ENCODE assay signal across 1 cellular context in genomic region chr7:98878365-98879197, GRCh38.
A peak's percentile ranks its signal among the peaks of the same experiment; 100 is the strongest.
TF ChIP-seq lines count a peak whose summit lies in the region.

TSS of gene TRRAP (plus strand) at chr7:98878532. CDS start at chr7:98881151, 2,619 bp downstream.

TF ChIP-seq in H1, 55 proteins besides CTCF, POLR2A, EP300 and RAD21 (continued from another document):
- TF ChIP-seq BRCA1 (IDR thresholded peaks at IDR 0.05; ENCODE audit: low read depth, low read length) (no peak), PHF8 (conservative IDR thresholded peaks at IDR 0.05; ENCODE audit: low read depth, low read length) (peak; percentile 92), FOSL1 (IDR thresholded peaks at IDR 0.05; ENCODE audit: insufficient read depth, low read depth, low read length) (no peak), KDM1A (IDR thresholded peaks at IDR 0.05; ENCODE audit: borderline replicate concordance, low read length) (no peak), BCL11A (IDR thresholded peaks at IDR 0.05; ENCODE audit: low read depth in 2 of 2, low read length in 2 of 2) (no peak), RBBP5 (IDR thresholded peaks at IDR 0.05; ENCODE audit: borderline replicate concordance, low read depth, low read length) (peak; percentile 87; the same call in 1 of the 2 replicates), TAF1 (IDR thresholded peaks at IDR 0.05; ENCODE audit: low read depth, low read length) (peak; percentile 81), CHD1 (IDR thresholded peaks at IDR 0.05; ENCODE audit: low read depth, low read length) (no peak), POLR2AphosphoS5 (IDR thresholded peaks at IDR 0.05; ENCODE audit: low read depth, low read length) (peak; percentile 72; the same call in 1 of the 2 replicates), ASH2L (IDR thresholded peaks at IDR 0.05; ENCODE audit: low read length) (peak; percentile 51), EGR1 (IDR thresholded peaks at IDR 0.05; ENCODE audit: borderline replicate concordance, low read depth, low read length) (peak; percentile 97), TAF7 (optimal IDR thresholded peaks at IDR 0.05; ENCODE audit: borderline replicate concordance, low read depth, low read length) (peak; percentile 60), JUN (IDR thresholded peaks at IDR 0.05; ENCODE audit: low read depth, low read length) (no peak), KDM5A (IDR thresholded peaks at IDR 0.05; ENCODE audit: low read length) (no peak), CREB1 (IDR thresholded peaks at IDR 0.05) (peak; percentile 49), SIN3A (conservative IDR thresholded peaks at IDR 0.05 in 1 of 2, IDR thresholded peaks at IDR 0.05 in 1 of 2; ENCODE audit: low read depth in 1 of 2, low read length in 2 of 2) (0 out of 4 replicates have a peak, but pooled peaks of 1 of the 2 experiments have one; percentile 61), SIRT6 (IDR thresholded peaks at IDR 0.05; ENCODE audit: low read length) (no peak)
